ENCODE assay signal across 8 cellular contexts in the genomic region with DNA sequence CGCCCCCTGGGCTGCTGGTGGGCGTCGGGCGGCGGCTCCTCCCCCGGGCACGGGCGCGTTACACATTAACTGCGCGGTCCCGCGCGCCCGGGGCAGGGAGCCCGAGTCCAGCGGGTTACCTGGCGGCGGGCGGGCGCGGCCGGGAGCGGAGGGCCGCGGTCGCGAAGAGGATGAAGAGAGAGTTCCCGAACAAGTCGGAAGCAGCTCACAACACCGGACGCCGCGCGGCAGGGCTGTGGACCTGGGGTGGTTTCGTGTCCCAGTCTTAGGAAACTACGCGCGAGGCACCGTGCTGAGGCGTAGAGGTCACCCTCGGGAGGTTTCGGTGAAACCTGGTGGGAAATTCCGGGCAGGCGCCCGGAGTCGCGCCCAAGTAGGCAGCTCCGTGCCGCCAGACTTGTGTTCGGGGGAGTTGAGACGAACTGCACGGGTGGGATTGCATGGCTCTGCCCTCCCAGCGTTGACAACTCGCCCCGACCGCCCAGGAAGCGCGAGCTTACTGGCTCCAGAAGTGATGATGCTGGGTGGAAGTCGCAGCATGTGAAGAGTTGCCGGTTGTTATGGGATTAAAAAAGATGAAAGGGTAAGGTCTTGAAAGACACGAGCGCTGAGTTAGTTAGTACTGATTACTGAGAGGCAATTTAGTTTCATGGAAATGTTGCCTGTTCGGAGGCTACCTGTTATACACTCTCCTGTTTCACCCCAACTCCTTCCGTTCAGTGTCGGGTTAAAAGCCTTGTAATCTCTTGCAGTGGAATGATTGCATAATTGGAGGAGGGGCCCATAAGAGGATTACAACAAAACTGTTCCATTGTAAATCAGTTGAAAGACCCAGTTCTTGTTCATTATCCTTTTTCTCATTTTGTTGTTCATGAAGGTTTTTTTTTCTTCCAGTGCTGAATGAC. TPM values are rescaled to one million over a fixed set of nuclear protein-coding genes. Genes with fewer than 3 reads are reported as not detected.
A peak's percentile ranks its signal among the peaks of the same experiment; 100 is the strongest.
DNase-seq lines count a peak whose midpoint lies in the region; ATAC-seq and TF ChIP-seq lines count a peak whose summit lies in the region.

No MANE protein-coding gene starts in this region.

- no peaks in the 10 kb centered on the region for H3K9me3 ChIP-seq in neutrophil
- no peaks in the 10 kb centered on the region for H3K9me3 ChIP-seq in suprapubic skin

- no peak for TF ChIP-seq CTCF in neutrophil (IDR thresholded peaks at IDR 0.05)
- no peak for TF ChIP-seq CTCF in suprapubic skin (IDR thresholded peaks at IDR 0.05)

- in situ Hi-C loops in KBM-7 (cut with MboI; ENCODE audit: low pct_unique_long_range_greater_than_20kb, low sequenced_read_pairs): no loop called here

- peak; percentile 38 for ATAC-seq in GM21737 (IDR thresholded peaks at IDR 0.05; ENCODE audit: unreplicated experiment)

- H3K4me1 ChIP-seq in neutrophil (ENCODE audit: control insufficient read depth in 1 of 2, insufficient read depth in 1 of 2, low read depth in 1 of 2, low read length in 1 of 2) (peaks cover 14 to 16% of the 10 kb centered on the region in 2 experiments), suprapubic skin (peaks cover 13% of the 10 kb centered on the region)

- TF ChIP-seq POLR2A in suprapubic skin (IDR thresholded peaks at IDR 0.05): no peak

- DNase-seq in DMS79 (lab: John Stamatoyannopoulos, UW) (peak; percentile 14), KBM-7 (peak; percentile 74), SHP77 (lab: John Stamatoyannopoulos, UW) (peak; percentile 7 to 61), activated gamma-delta T cell treated with Interleukin-2 at 50 U/mL for 16 hours (peak; percentile 55), globus pallidus (ENCODE audit: low spot score) (peak; percentile 60), suprapubic skin (ENCODE audit: low spot score in 2 of 2) (peak in 1 of 2 donors; percentile 68)

- H3K36me3 ChIP-seq in neutrophil (no peaks in the 10 kb centered on the region), suprapubic skin (no peaks in the 10 kb centered on the region)

- peak overlapping the region; percentile 81 to 91 for H3K4me3 ChIP-seq in neutrophil (ENCODE audit: low read depth in 1 of 2, low read length in 1 of 2)
- H3K4me3 ChIP-seq in suprapubic skin: peak overlapping the region; percentile 99

- peak overlapping the region; percentile 73 for H3K27ac ChIP-seq in neutrophil
- peak overlapping the region; percentile 85 for H3K27ac ChIP-seq in suprapubic skin

- 1% methylated on average over 45 of the region's 66 CpGs for WGBS in suprapubic skin

- H3K27me3 ChIP-seq in neutrophil: peaks cover 40% of the 10 kb centered on the region
- H3K27me3 ChIP-seq in suprapubic skin: no peaks in the 10 kb centered on the region

- TF ChIP-seq EP300 in suprapubic skin (IDR thresholded peaks at IDR 0.05): no peak

RNA-seq across cellular contexts. Expression of gene RAB3IP, which starts 0.9 kb away (rescaled TPM):
- 10 to 100 TPM; 15.0 to 27.8 (median 21.9) TPM for total RNA-seq in suprapubic skin

RNA-seq across cellular contexts. Expression of gene BEST3, which starts 40.4 kb away (rescaled TPM):
- total RNA-seq in suprapubic skin: under 1 TPM in 2 of 4 donors, not detected in 2; 0.52 to 0.98 TPM
